Comparison of ENCODE assay signal across 1 cellular context in the genomic region with DNA sequence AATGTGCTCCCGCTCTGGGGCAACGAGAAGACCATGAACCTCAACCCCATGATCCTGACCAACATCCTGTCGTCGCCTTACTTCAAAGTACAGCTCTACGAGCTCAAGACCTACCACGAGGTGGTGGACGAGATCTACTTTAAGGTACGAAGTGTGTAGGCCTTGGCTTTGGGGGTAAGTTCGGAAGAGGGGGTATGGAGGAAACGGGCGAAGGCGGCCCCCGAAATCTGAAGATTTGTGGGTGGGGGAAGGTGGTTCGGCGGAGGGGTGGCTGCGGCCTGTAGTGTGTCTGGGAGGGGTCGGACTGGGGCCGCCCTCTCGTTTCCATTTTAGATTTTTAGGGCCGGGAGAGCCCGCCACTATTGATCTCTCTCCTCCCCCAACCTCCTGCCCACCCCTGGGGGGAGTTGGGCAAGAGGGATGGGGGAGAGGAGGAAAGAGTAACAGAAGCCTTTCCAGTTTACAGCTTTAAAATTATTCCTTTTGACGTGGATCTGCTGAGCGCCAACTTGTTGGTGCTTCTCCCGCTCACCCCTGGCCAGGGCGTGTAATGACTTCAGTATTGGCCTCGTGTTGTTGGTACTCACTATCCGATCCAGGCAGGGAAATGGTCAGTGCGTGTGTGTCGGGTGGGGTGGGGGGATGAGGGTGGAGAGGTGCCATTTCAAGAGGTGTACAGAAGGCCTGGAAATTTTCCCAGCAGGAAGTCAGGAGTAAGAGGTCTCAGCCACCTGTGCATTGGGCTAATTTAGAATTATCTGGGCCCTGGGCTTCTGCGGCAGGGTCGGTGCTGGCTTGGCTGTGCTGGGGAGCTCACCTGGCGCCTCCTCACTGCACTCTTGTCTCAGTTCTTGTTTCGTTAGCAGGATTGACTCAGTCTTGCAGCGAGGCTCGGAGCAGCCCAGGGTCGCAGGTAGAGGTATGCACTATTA.
TF ChIP-seq lines count a peak whose summit lies in the region.

No MANE protein-coding gene starts in this region.

TF ChIP-seq in K562, 482 proteins besides CTCF, POLR2A, EP300 and RAD21 (continued from another document):
- TF ChIP-seq CEBPZ (IDR thresholded peaks at IDR 0.05; ENCODE audit: borderline replicate concordance, low read depth, low read length) (no peak), IFI16 (CRISPR knock-in tag; IDR thresholded peaks at IDR 0.05) (no peak), RHOXF2B (CRISPR knock-in tag; conservative IDR thresholded peaks at IDR 0.05) (no peak), YBX1 (IDR thresholded peaks at IDR 0.05) (no peak), MYBL2 (IDR thresholded peaks at IDR 0.05; ENCODE audit: low read depth) (no peak), MYBL2 (CRISPR knock-in tag; IDR thresholded peaks at IDR 0.05; ENCODE audit: borderline replicate concordance) (no peak), ZNF431 (CRISPR knock-in tag; IDR thresholded peaks at IDR 0.05) (no peak), ESRRA (IDR thresholded peaks at IDR 0.05; ENCODE audit: borderline replicate concordance, low read depth) (no peak), HOMEZ (CRISPR knock-in tag; IDR thresholded peaks at IDR 0.05) (no peak), LCOR (CRISPR knock-in tag; IDR thresholded peaks at IDR 0.05) (0 out of 2 replicates have a peak, but pooled peaks have one; percentile 9), RFX7 (CRISPR knock-in tag; IDR thresholded peaks at IDR 0.05) (no peak), ZNF263 (CRISPR knock-in tag; IDR thresholded peaks at IDR 0.05; ENCODE audit: borderline replicate concordance) (no peak), ZNF311 (CRISPR knock-in tag; IDR thresholded peaks at IDR 0.05) (no peak), ZNF76 (CRISPR knock-in tag; IDR thresholded peaks at IDR 0.05; ENCODE audit: borderline replicate concordance) (no peak)
- TF ChIP-seq, protein P1, sequence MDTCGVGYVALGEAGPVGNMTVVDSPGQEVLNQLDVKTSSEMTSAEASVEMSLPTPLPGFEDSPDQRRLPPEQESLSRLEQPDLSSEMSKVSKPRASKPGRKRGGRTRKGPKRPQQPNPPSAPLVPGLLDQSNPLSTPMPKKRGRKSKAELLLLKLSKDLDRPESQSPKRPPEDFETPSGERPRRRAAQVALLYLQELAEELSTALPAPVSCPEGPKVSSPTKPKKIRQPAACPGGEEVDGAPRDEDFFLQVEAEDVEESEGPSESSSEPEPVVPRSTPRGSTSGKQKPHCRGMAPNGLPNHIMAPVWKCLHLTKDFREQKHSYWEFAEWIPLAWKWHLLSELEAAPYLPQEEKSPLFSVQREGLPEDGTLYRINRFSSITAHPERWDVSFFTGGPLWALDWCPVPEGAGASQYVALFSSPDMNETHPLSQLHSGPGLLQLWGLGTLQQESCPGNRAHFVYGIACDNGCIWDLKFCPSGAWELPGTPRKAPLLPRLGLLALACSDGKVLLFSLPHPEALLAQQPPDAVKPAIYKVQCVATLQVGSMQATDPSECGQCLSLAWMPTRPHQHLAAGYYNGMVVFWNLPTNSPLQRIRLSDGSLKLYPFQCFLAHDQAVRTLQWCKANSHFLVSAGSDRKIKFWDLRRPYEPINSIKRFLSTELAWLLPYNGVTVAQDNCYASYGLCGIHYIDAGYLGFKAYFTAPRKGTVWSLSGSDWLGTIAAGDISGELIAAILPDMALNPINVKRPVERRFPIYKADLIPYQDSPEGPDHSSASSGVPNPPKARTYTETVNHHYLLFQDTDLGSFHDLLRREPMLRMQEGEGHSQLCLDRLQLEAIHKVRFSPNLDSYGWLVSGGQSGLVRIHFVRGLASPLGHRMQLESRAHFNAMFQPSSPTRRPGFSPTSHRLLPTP (IDR thresholded peaks at IDR 0.05; ENCODE audit: borderline replicate concordance, extremely low read depth, insufficient read length): no peak
- TF ChIP-seq, protein P2, sequence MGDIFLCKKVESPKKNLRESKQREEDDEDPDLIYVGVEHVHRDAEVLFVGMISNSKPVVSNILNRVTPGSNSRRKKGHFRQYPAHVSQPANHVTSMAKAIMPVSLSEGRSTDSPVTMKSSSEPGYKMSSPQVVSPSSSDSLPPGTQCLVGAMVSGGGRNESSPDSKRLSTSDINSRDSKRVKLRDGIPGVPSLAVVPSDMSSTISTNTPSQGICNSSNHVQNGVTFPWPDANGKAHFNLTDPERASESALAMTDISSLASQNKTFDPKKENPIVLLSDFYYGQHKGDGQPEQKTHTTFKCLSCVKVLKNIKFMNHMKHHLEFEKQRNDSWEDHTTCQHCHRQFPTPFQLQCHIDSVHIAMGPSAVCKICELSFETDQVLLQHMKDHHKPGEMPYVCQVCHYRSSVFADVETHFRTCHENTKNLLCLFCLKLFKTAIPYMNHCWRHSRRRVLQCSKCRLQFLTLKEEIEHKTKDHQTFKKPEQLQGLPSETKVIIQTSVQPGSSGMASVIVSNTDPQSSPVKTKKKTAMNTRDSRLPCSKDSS (IDR thresholded peaks at IDR 0.05; ENCODE audit: low read depth, partially characterized antibody): no peak
TF ChIP-seq in K562: peak in this region for 58.
